ENCODE assay signal across 22 cellular contexts in genomic region chr5:133792683-133793082, GRCh38.
"Had no signal": no experiment of that assay in that cellular context is flagged by ENCODE, and none has a peak within 500 bp of the region (broad histone marks: within the 10 kb centered on the region; RNA-seq: fewer than 3 reads in every experiment).

No MANE protein-coding gene starts in this region.

- H3K9me3 ChIP-seq: Peyer's patch, SJCRH30 had no signal

- H3K4me1 ChIP-seq: Peyer's patch, SJCRH30 had no signal

- H3K36me3 ChIP-seq: Peyer's patch, SJCRH30 had no signal

- H2AFZ ChIP-seq: PC-9 had no signal

- H3K4me3 ChIP-seq: PC-9, Peyer's patch, SJCRH30 had no signal

- H3K27me3 ChIP-seq: Peyer's patch, SJCRH30 had no signal

- DNase-seq: IMR-90, Karpas-422, KG1, MM.1S, NCI-H1092 treated with DMSO at 0.1 percent for 48 hours, NCI-H1436, NCI-H187, NCI-H2029, NCI-H2081 treated with DMSO at 0.1 percent for 48 hours, NCI-H2171, NCI-H226, NCI-H446, NCI-H510A, NCI-H524 treated with DMSO at 0.1 percent for 48 hours, NCI-H774, PC-9, Peyer's patch, SHP77 treated with DMSO at 0.1 percent for 48 hours, SJCRH30 had no signal

- ATAC-seq: HepG2, Right ventricle myocardium inferior, SK-N-SH treated with all-trans-retinoic acid at 6 μM for 48 hours had no signal

- H3K27ac ChIP-seq: PC-9, Peyer's patch, SJCRH30 had no signal

- H3K4me2 ChIP-seq: PC-9 had no signal
